1 cellular context compared by ENCODE assay signal in genomic region chr5:177412603-177413233, GRCh38.
TF ChIP-seq lines count a peak whose summit lies in the region.

No MANE protein-coding gene starts in this region.

TF ChIP-seq in GM12878, 131 proteins besides CTCF, POLR2A, EP300 and RAD21 (continued from another document and continues in another):
- TF ChIP-seq CEBPZ (IDR thresholded peaks at IDR 0.05; ENCODE audit: low read depth, low read length) (no peak), RB1 (IDR thresholded peaks at IDR 0.05; ENCODE audit: borderline replicate concordance) (no peak), ZNF24 (IDR thresholded peaks at IDR 0.05) (no peak), ZBTB4 (CRISPR knock-in tag; IDR thresholded peaks at IDR 0.05) (no peak), PKNOX1 (IDR thresholded peaks at IDR 0.05) (peak; percentile 93), EZH2 (IDR thresholded peaks at IDR 0.05; ENCODE audit: borderline replicate concordance, control insufficient read depth, low read depth, low read length) (no peak), NFIC (IDR thresholded peaks at IDR 0.05; ENCODE audit: low read depth, low read length) (peak; percentile 60; the same call in 1 of the 2 replicates), YBX1 (IDR thresholded peaks at IDR 0.05) (no peak), RELA (IDR thresholded peaks at IDR 0.05; ENCODE audit: borderline replicate concordance, partially characterized antibody) (no peak), ZBTB40 (IDR thresholded peaks at IDR 0.05; ENCODE audit: borderline replicate concordance) (no peak), JUNB (IDR thresholded peaks at IDR 0.05) (peak; percentile 46; the same call in 1 of the 2 replicates), SUZ12 (IDR thresholded peaks at IDR 0.05; ENCODE audit: unreplicated experiment) (no peak), CBFB (IDR thresholded peaks at IDR 0.05; ENCODE audit: low read depth) (no peak; the same call in 1 of the 2 replicates), HDGF (IDR thresholded peaks at IDR 0.05) (peak; percentile 65; the same call in 1 of the 2 replicates), SRF (IDR thresholded peaks at IDR 0.05; ENCODE audit: low read depth in 2 of 2, low read length in 2 of 2) (no peak), NKRF (conservative IDR thresholded peaks at IDR 0.05) (0 out of 2 replicates have a peak, but pooled peaks have one; percentile 21), BACH1 (IDR thresholded peaks at IDR 0.05; ENCODE audit: borderline replicate concordance) (peak; percentile 99), SMARCA5 (IDR thresholded peaks at IDR 0.05) (no peak), IRF5 (IDR thresholded peaks at IDR 0.05; ENCODE audit: borderline replicate concordance) (no peak), STAT3 (IDR thresholded peaks at IDR 0.05; ENCODE audit: low read depth, low read length) (no peak), POLR2AphosphoS5 (IDR thresholded peaks at IDR 0.05; ENCODE audit: low read length) (peak; percentile 47; the same call in 1 of the 2 replicates), ZZZ3 (IDR thresholded peaks at IDR 0.05; ENCODE audit: control insufficient read depth, insufficient read length, low read depth) (no peak), TAF1 (IDR thresholded peaks at IDR 0.05; ENCODE audit: borderline replicate concordance, low read depth, low read length) (no peak), IRF3 (IDR thresholded peaks at IDR 0.05) (no peak), RBBP5 (conservative IDR thresholded peaks at IDR 0.05) (peak; percentile 83; the same call in 1 of the 2 replicates), PRDM15 (CRISPR knock-in tag; IDR thresholded peaks at IDR 0.05) (no peak), HDAC6 (IDR thresholded peaks at IDR 0.05; ENCODE audit: unreplicated experiment) (no peak), SP1 (IDR thresholded peaks at IDR 0.05; ENCODE audit: low read depth, low read length) (peak; percentile 36), CEBPB (IDR thresholded peaks at IDR 0.05; ENCODE audit: borderline replicate concordance in 1 of 2, low read depth in 2 of 2, low read length in 2 of 2) (no peak), TCF12 (IDR thresholded peaks at IDR 0.05; ENCODE audit: low read depth, low read length) (peak; percentile 68; the same call in 1 of the 2 replicates), ZBTB11 (CRISPR knock-in tag; IDR thresholded peaks at IDR 0.05) (no peak)
